Comparison of ENCODE assay signal across 10 cellular contexts in genomic region chr11:129862123-129862522, GRCh38. TPM values are rescaled to one million over a fixed set of nuclear protein-coding genes. Genes with fewer than 3 reads are reported as not detected.
DNase-seq lines count a peak whose midpoint lies in the region; ATAC-seq and TF ChIP-seq lines count a peak whose summit lies in the region.
"Had no signal": no experiment of that assay in that cellular context is flagged by ENCODE, and none has a peak within 500 bp of the region (broad histone marks: within the 10 kb centered on the region; RNA-seq: fewer than 3 reads in every experiment).

No MANE protein-coding gene starts in this region.

- peak overlapping the region; percentile 53 for H3K27ac Mint-ChIP-seq in GM23338

- no peaks in the 10 kb centered on the region for H3F3A ChIP-seq in GM23338 (replicated peaks; ENCODE audit: low read depth)

- H3K9me3 Mint-ChIP-seq in GM23338, result no peaks in the 10 kb centered on the region; the same call in 2 of the 3 replicates

- H3K36me3 Mint-ChIP-seq in GM23338 (ENCODE audit: low read depth), result peaks cover 61% of the 10 kb centered on the region

- H3K4me1 ChIP-seq in GM23338 (ENCODE audit: insufficient read depth) (peaks cover 5% of the 10 kb centered on the region), hepatocyte (ENCODE audit: insufficient read depth) (peaks cover 13% of the 10 kb centered on the region), skeletal muscle satellite cell (ENCODE audit: control insufficient read depth, insufficient read depth, low read length) (peaks cover 13% of the 10 kb centered on the region)

- H3K27ac ChIP-seq in GM23338 (ENCODE audit: low read depth), result peak overlapping the region; percentile 81
- H3K27ac ChIP-seq in SK-N-MC, result peak overlapping the region; percentile 95
- peak overlapping the region; percentile 88 for H3K27ac ChIP-seq in hepatocyte

- H3K9me2 ChIP-seq in GM23338 (ENCODE audit: insufficient read depth) (no peaks in the 10 kb centered on the region), hepatocyte (replicated peaks; ENCODE audit: insufficient read depth) (no peaks in the 10 kb centered on the region)

- peaks cover 2% of the 10 kb centered on the region for H3K27me3 Mint-ChIP-seq in GM23338 (ENCODE audit: insufficient read depth, low read depth, poor library complexity)

- H3K36me3 ChIP-seq in GM23338 (ENCODE audit: insufficient read depth), result peaks cover 25% of the 10 kb centered on the region; the same call in 1 of the 2 replicates
- peaks cover 49% of the 10 kb centered on the region for H3K36me3 ChIP-seq in SK-N-MC (ENCODE audit: insufficient read depth, low read length)
- H3K36me3 ChIP-seq in hepatocyte (replicated peaks; ENCODE audit: insufficient read depth, low read depth), result no peaks in the 10 kb centered on the region
- H3K36me3 ChIP-seq in skeletal muscle satellite cell (ENCODE audit: insufficient read depth, low read length), result peaks cover 52% of the 10 kb centered on the region

- 58% methylated on average over 9 of the region's 9 CpGs for WGBS in hepatocyte (ENCODE audit: low lambda C conversion rate, missing lambda C conversion rate)

- H3K9me3 ChIP-seq in SK-N-MC (ENCODE audit: low read depth, low read length), result no peaks in the 10 kb centered on the region
- no peaks in the 10 kb centered on the region for H3K9me3 ChIP-seq in hepatocyte (ENCODE audit: low read depth)
- H3K9me3 ChIP-seq in skeletal muscle satellite cell (replicated peaks; ENCODE audit: low read length), result no peaks in the 10 kb centered on the region

- H3K4me2 ChIP-seq in GM23338, result peak overlapping the region; percentile 41; the same call in 1 of the 2 replicates
- H3K4me2 ChIP-seq in hepatocyte, result no peak overlapping the region
- peak overlapping the region; percentile 63 for H3K4me2 ChIP-seq in skeletal muscle satellite cell (ENCODE audit: low read length)

- TF ChIP-seq CTCF in GM23338 (conservative IDR thresholded peaks at IDR 0.05; ENCODE audit: low read depth in 2 of 2) (no peak), hepatocyte (IDR thresholded peaks at IDR 0.05; ENCODE audit: poor library complexity) (no peak)

- no peak overlapping the region for H3K4me3 Mint-ChIP-seq in GM23338

- H3K4me3 ChIP-seq in GM23338, result no peak overlapping the region
- peak overlapping the region; percentile 56 for H3K4me3 ChIP-seq in SK-N-MC
- no peak overlapping the region for H3K4me3 ChIP-seq in hepatocyte
- H3K4me3 ChIP-seq in skeletal muscle satellite cell (ENCODE audit: low read length), result peak overlapping the region; percentile 11

- H3K27me3 ChIP-seq in GM23338 (ENCODE audit: insufficient read depth), result no peaks in the 10 kb centered on the region
- H3K27me3 ChIP-seq in hepatocyte, result no peaks in the 10 kb centered on the region
- H3K27me3 ChIP-seq in skeletal muscle satellite cell (ENCODE audit: control insufficient read depth, insufficient read depth, low read length), result no peaks in the 10 kb centered on the region

- H3K9ac ChIP-seq in SK-N-MC (ENCODE audit: insufficient read length), result peak overlapping the region; percentile 66
- H3K9ac ChIP-seq in skeletal muscle satellite cell (ENCODE audit: low read depth, low read length), result peak overlapping the region; percentile 50

- ATAC-seq in GM23338, result peak; percentile 71
- ATAC-seq: stimulated activated naive CD8-positive, alpha-beta T cell treated with anti-CD3 and anti-CD28 coated beads, Interleukin-15, Interleukin-2, amounts not matched to agents 100 U/mL and 50 U/mL, for 24 hours had no signal

- H3K4me1 Mint-ChIP-seq in GM23338, result peaks cover 10% of the 10 kb centered on the region

- DNase-seq in GM23338 (ENCODE audit: low spot score) (peak; percentile 30), SK-N-MC (ENCODE audit: low read depth, low spot score) (no peak), hepatocyte (ENCODE audit: low spot score) (peak; percentile 28), NCI-H1930 (lab: John Stamatoyannopoulos, UW) (no peak), pons (ENCODE audit: low spot score) (no peak)
- DNase-seq in activated CD4-positive, CD25-positive, alpha-beta regulatory T cell treated with anti-CD3 and anti-CD28 coated beads, Interleukin-2, amount 50 U/mL, for 72 hours, result no peak
- DNase-seq: NCI-H2107; stimulated activated naive CD8-positive, alpha-beta T cell treated with anti-CD3 and anti-CD28 coated beads, Interleukin-15, Interleukin-2, amounts not matched to agents 100 U/mL and 50 U/mL, for 24 hours had no signal

- H3K79me2 ChIP-seq in GM23338 (replicated peaks; ENCODE audit: insufficient read depth) (no peaks in the 10 kb centered on the region), hepatocyte (no peaks in the 10 kb centered on the region)

- H4K20me1 ChIP-seq in GM23338 (replicated peaks; ENCODE audit: insufficient read depth) (0 out of 2 replicates have a peak, but pooled peaks cover 5% of the 10 kb centered on the region), hepatocyte (ENCODE audit: insufficient read depth, poor library complexity, severe bottlenecking) (no peaks in the 10 kb centered on the region)

- H2AFZ ChIP-seq in GM23338 (no peak overlapping the region), hepatocyte (no peak overlapping the region)

TF ChIP-seq in GM23338, 12 proteins besides CTCF, POLR2A, EP300 and RAD21:
- no peak for TF ChIP-seq CREB1 (CRISPR knock-in tag; IDR thresholded peaks at IDR 0.05; ENCODE audit: low read depth)
- no peak for TF ChIP-seq NANOG (IDR thresholded peaks at IDR 0.05; ENCODE audit: borderline replicate concordance)

RNA-seq across cellular contexts. Expression of gene NFRKB, which starts 33.3 kb away (rescaled TPM):
- total RNA-seq in GM23338 (2014; rRNA removed; shearing (Covaris generic)), result 28.7 and 44.9 TPM in 2 replicates
- 21.7 and 22.4 TPM in 2 replicates for polyA plus RNA-seq in GM23338 (2016; fragmentation: Nextera tagmentation; extraction: Ambion mirVana)
- total RNA-seq in hepatocyte, result 19.3 and 27.3 TPM in 2 replicates
- 12.8 and 21.0 TPM in 2 replicates for polyA plus RNA-seq in hepatocyte
- 21.8 and 24.2 TPM in 2 replicates for total RNA-seq in skeletal muscle satellite cell (2012; rRNA removed)

RNA-seq across cellular contexts. Expression of gene TMEM45B, which starts 46.5 kb away (rescaled TPM):
- 0.31 and 0.38 TPM in 2 replicates for total RNA-seq in GM23338 (2014; rRNA removed; shearing (Covaris generic))
- 0.11 and 0.24 TPM in 2 replicates for polyA plus RNA-seq in GM23338 (2016; fragmentation: Nextera tagmentation; extraction: Ambion mirVana)
- total RNA-seq in hepatocyte, result 114 and 129 TPM in 2 replicates
- 71.0 and 97.2 TPM in 2 replicates for polyA plus RNA-seq in hepatocyte
- not detected in 2 replicates for total RNA-seq in skeletal muscle satellite cell (2012; rRNA removed)
- total RNA-seq: G401 had no signal

Comparison
In these comparisons a context has a peak if more than half of its experiments do, and no peak if none do; other contexts are left out.
1. DNase-seq: peak in GM23338 (single experiment) and hepatocyte (single experiment); none in SK-N-MC (single experiment), NCI-H1930 (0 of 2), activated CD4-positive, CD25-positive, alpha-beta regulatory T cell treated with anti-CD3 and anti-CD28 coated beads, Interleukin-2, amount 50 U/mL, for 72 hours (single experiment) and pons (single experiment).
2. H3K4me3 ChIP-seq: peak in SK-N-MC (single experiment) and skeletal muscle satellite cell (single experiment); none in GM23338 (single experiment) and hepatocyte (single experiment).
3. RNA of gene TMEM45B, which starts 46.5 kb away (total RNA-seq): 114 to 129 TPM in hepatocyte; 0.31 to 0.38 TPM in GM23338; every median in the first group is over 10 times any median in the second.
4. Peak in every context shown above with its lines, with median percentiles within 50 percentile points of each other: H3K27ac ChIP-seq.